ENCODE assay signal across 23 cellular contexts in genomic region chr10:61470730-61471129, GRCh38.
"Had no signal": no experiment of that assay in that cellular context is flagged by ENCODE, and none has a peak within 500 bp of the region (broad histone marks: within the 10 kb centered on the region; RNA-seq: fewer than 3 reads in every experiment).

No MANE protein-coding gene starts in this region.

- DNase-seq: hypothalamus; immature natural killer cell; kidney; left colon; left lung; lower lobe of right lung; mammary epithelial cell; naive thymus-derived CD8-positive, alpha-beta T cell; nucleus accumbens; pancreas; posterior cingulate gyrus; retina; right cardiac atrium; stimulated activated CD4-positive, alpha-beta T cell treated with anti-CD3 and anti-CD28 coated beads, Interleukin-12 subunit alpha, Interleukin-12 subunit beta, amount 100 ng/mL, for 4 hours; stimulated activated CD4-positive, alpha-beta T cell treated with anti-CD3 and anti-CD28 coated beads, Interleukin-15, amount 100 ng/mL, for 24 hours; stimulated activated CD4-positive, alpha-beta T cell treated with anti-CD3 and anti-CD28 coated beads, Interleukin-2, amount 100 ng/mL, for 24 hours; stimulated activated CD4-positive, alpha-beta T cell treated with anti-CD3 and anti-CD28 coated beads, Interleukin-4, amount 100 ng/mL, for 1 hour; stimulated activated naive B cell treated with anti-CD40 and anti-IgM and Interleukin-4, amounts not matched to agents 10 μg/mL and 1 μg/mL and 100 μg/mL, for 72 hours; tibial artery; trophoblast cell; upper lobe of right lung; uterus had no signal

- ATAC-seq: left colon; left lung; lower lobe of right lung; naive thymus-derived CD8-positive, alpha-beta T cell; pancreas; right cardiac atrium; sciatic nerve; stimulated activated naive B cell treated with anti-CD40 and anti-IgM and Interleukin-4, amounts not matched to agents 10 μg/mL and 1 μg/mL and 100 μg/mL, for 72 hours; upper lobe of right lung had no signal
